34 cellular contexts compared by ENCODE assay signal in genomic region chr1:5368211-5368610, GRCh38.
"Had no signal": no experiment of that assay in that cellular context is flagged by ENCODE, and none has a peak within 500 bp of the region (broad histone marks: within the 10 kb centered on the region; RNA-seq: fewer than 3 reads in every experiment).

No MANE protein-coding gene starts in this region.

- H3K27me3 Mint-ChIP-seq: activated CD4-positive, alpha-beta memory T cell treated with anti-CD3 and anti-CD28 coated beads for 36 hours; activated CD4-positive, alpha-beta T cell treated with anti-CD3 and anti-CD28 coated beads, Interleukin-2, amount 10 ng/mL, durations not matched to agents 24 days and 14 days; activated CD8-positive, alpha-beta T cell treated with anti-CD3 and anti-CD28 coated beads for 36 hours; activated naive CD8-positive, alpha-beta T cell treated with anti-CD3 and anti-CD28 coated beads for 36 hours had no signal

- H3K9me3 ChIP-seq: adrenal gland, body of pancreas had no signal

- H3K9me3 Mint-ChIP-seq: activated B cell treated with CpG ODN at 0.5 μM for 24 hours; activated CD8-positive, alpha-beta T cell treated with anti-CD3 and anti-CD28 coated beads for 36 hours had no signal

- H3K4me1 ChIP-seq: adrenal gland, body of pancreas, breast epithelium had no signal

- H3K27ac ChIP-seq: adrenal gland, body of pancreas, brain microvascular endothelial cell, breast epithelium, VCaP had no signal

- H3K4me1 Mint-ChIP-seq: activated B cell treated with CpG ODN at 0.5 μM for 24 hours had no signal

- H3K27me3 ChIP-seq: adrenal gland, body of pancreas, brain microvascular endothelial cell had no signal

- H3K4me3 ChIP-seq: adrenal gland, body of pancreas, breast epithelium had no signal

- H3K27ac Mint-ChIP-seq: activated B cell treated with CpG ODN at 0.5 μM for 24 hours; activated CD4-positive, alpha-beta memory T cell treated with anti-CD3 and anti-CD28 coated beads for 36 hours; activated CD4-positive, alpha-beta T cell treated with anti-CD3 and anti-CD28 coated beads, Interleukin-2, amount 10 ng/mL, durations not matched to agents 24 days and 14 days; activated CD8-positive, alpha-beta T cell treated with anti-CD3 and anti-CD28 coated beads for 36 hours; activated naive CD4-positive, alpha-beta T cell treated with anti-CD3 and anti-CD28 coated beads for 36 hours; activated naive CD4-positive, alpha-beta T cell treated with anti-CD3 and anti-CD28 coated beads, Interleukin-2, amount 50 U/mL, for 72 hours; activated naive CD8-positive, alpha-beta T cell treated with anti-CD3 and anti-CD28 coated beads for 36 hours; activated T-cell treated with anti-CD3 and anti-CD28 coated beads, Interleukin-2, amount 50 U/mL, for 72 hours; activated T-helper 1 cell treated with anti-CD3 and anti-CD28 coated beads, Interleukin-12 subunit alpha, Interleukin-12 subunit beta, Interleukin-2, Interleukin-4 antibody, amounts not matched to agents 30 ng/mL and 10 ng/mL and 1 ng/mL, durations not matched to agents 14 hours and 24 hours and 36 hours; activated T-helper 17 cell treated with anti-CD3 and anti-CD28 coated beads, Interleukin-2, amount 50 U/mL, for 72 hours; T-helper 1 cell treated with Interleukin-12 subunit alpha and Interleukin-12 subunit beta and Interleukin-4 antibody, amounts not matched to agents 30 μg/mL and 1 μg/mL, for 36 hours; T-helper 2 cell treated with Interferon-gamma antibody and Interleukin-4, amounts not matched to agents 5 μg/mL and 100 μg/mL, for 36 hours had no signal

- DNase-seq: activated B cell treated with CpG ODN at 0.5 μM for 24 hours; activated CD4-positive, alpha-beta memory T cell treated with anti-CD3 and anti-CD28 coated beads for 36 hours; activated CD4-positive, alpha-beta T cell treated with anti-CD3 and anti-CD28 coated beads for 4 hours; activated CD4-positive, alpha-beta T cell treated with anti-CD3 and anti-CD28 coated beads, Interleukin-2, amount 10 ng/mL, durations not matched to agents 24 days and 14 days; activated CD4-positive, alpha-beta T cell treated with anti-CD3 and anti-CD28 coated beads, Interleukin-2, amount 50 U/mL, for 1 hour; activated CD4-positive, alpha-beta T cell treated with anti-CD3 and anti-CD28 coated beads, Interleukin-2, amount 50 U/mL, for 4 hours; activated CD4-positive, CD25-positive, alpha-beta regulatory T cell treated with anti-CD3 and anti-CD28 coated beads, Interleukin-2, amount 50 U/mL, for 72 hours; activated CD8-positive, alpha-beta memory T cell treated with anti-CD3 and anti-CD28 coated beads, Interleukin-2, amount 50 U/mL, for 4 hours; activated CD8-positive, alpha-beta T cell treated with anti-CD3 and anti-CD28 coated beads for 36 hours; activated gamma-delta T cell treated with Interleukin-2 at 50 U/mL for 16 hours; activated naive CD4-positive, alpha-beta T cell; activated naive CD4-positive, alpha-beta T cell treated with anti-CD3 and anti-CD28 coated beads for 36 hours; activated naive CD4-positive, alpha-beta T cell treated with anti-CD3 and anti-CD28 coated beads, Interleukin-2, amount 50 U/mL, for 16 hours; activated naive CD8-positive, alpha-beta T cell treated with anti-CD3 and anti-CD28 coated beads for 36 hours; activated T-cell treated with anti-CD3 and anti-CD28 coated beads for 4 hours; activated T-cell treated with anti-CD3 and anti-CD28 coated beads, Interleukin-2, amount 50 U/mL, for 1 hour; activated T-cell treated with anti-CD3 and anti-CD28 coated beads, Interleukin-2, amount 50 U/mL, for 4 hours; activated T-cell treated with anti-CD3 and anti-CD28 coated beads, Interleukin-2, amount 50 U/mL, for 72 hours; adrenal gland; amniotic stem cell; aorta; body of pancreas; brain microvascular endothelial cell; central memory CD4-positive, alpha-beta T cell; T-helper 1 cell; T-helper 2 cell; T-helper 9 cell had no signal

- H3K36me3 Mint-ChIP-seq: activated naive CD8-positive, alpha-beta T cell treated with anti-CD3 and anti-CD28 coated beads for 36 hours had no signal

- H3K4me3 Mint-ChIP-seq: activated B cell treated with CpG ODN at 0.5 μM for 24 hours; activated CD4-positive, alpha-beta memory T cell treated with anti-CD3 and anti-CD28 coated beads for 36 hours; activated CD4-positive, alpha-beta T cell treated with anti-CD3 and anti-CD28 coated beads, Interleukin-2, amount 10 ng/mL, durations not matched to agents 24 days and 14 days; activated CD8-positive, alpha-beta T cell treated with anti-CD3 and anti-CD28 coated beads for 36 hours; activated naive CD4-positive, alpha-beta T cell treated with anti-CD3 and anti-CD28 coated beads for 36 hours; activated naive CD8-positive, alpha-beta T cell treated with anti-CD3 and anti-CD28 coated beads for 36 hours; activated T-cell treated with anti-CD3 and anti-CD28 coated beads, Interleukin-2, amount 50 U/mL, for 4 hours; activated T-cell treated with anti-CD3 and anti-CD28 coated beads, Interleukin-2, amount 50 U/mL, for 72 hours; activated T-helper 1 cell treated with anti-CD3 and anti-CD28 coated beads, Interleukin-12 subunit alpha, Interleukin-12 subunit beta, Interleukin-2, Interleukin-4 antibody, amounts not matched to agents 30 ng/mL and 10 ng/mL and 1 ng/mL, durations not matched to agents 14 hours and 24 hours and 36 hours; activated T-helper 17 cell treated with anti-CD3 and anti-CD28 coated beads, Interleukin-2, amount 50 U/mL, for 72 hours; T-helper 1 cell treated with Interleukin-12 subunit alpha and Interleukin-12 subunit beta and Interleukin-4 antibody, amounts not matched to agents 30 μg/mL and 1 μg/mL, for 36 hours; T-helper 2 cell treated with Interferon-gamma antibody and Interleukin-4, amounts not matched to agents 5 μg/mL and 100 μg/mL, for 36 hours had no signal

- H3K36me3 ChIP-seq: adrenal gland, brain microvascular endothelial cell, breast epithelium had no signal
